In the genomic region with DNA sequence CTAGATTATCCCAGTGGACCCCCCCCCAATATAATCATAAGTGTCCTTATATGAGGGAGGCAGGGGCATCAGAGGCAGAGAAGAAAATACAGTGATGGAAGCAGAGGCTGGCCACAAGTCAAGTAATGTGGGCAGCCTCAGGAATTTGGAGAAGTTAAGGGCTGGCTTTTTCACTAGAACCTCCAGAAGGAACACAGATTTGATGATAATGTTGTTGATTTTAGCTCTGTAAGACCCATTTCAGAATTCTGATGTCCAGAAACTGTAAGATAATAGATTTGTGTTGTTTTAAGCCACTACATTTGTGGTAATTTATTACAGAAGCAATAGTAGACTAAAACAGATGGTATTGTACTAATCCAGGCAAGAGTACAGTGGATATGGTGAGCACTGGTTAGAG, we compare ENCODE assay signal across 26 cellular contexts. TPM values are rescaled to one million over a fixed set of nuclear protein-coding genes. Genes with fewer than 3 reads are reported as not detected.
DNase-seq lines count a peak whose midpoint lies in the region; TF ChIP-seq lines count a peak whose summit lies in the region.
"Had no signal": no experiment of that assay in that cellular context is flagged by ENCODE, and none has a peak within 500 bp of the region (broad histone marks: within the 10 kb centered on the region; RNA-seq: fewer than 3 reads in every experiment).

No MANE protein-coding gene starts in this region.

- no peaks in the 10 kb centered on the region for H3K9me2 ChIP-seq in SK-N-SH

- POLR2A ChIA-PET in SK-N-SH (lab: Yijun Ruan, JAX) (no interaction called here), MCF 10A (lab: Yijun Ruan, JAX) (no interaction called here)

- peak overlapping the region; percentile 2 for H3K27ac Mint-ChIP-seq in Calu3 (ENCODE audit: unreplicated experiment)
- peak overlapping the region; percentile 24 for H3K27ac Mint-ChIP-seq in chondrocyte (ENCODE audit: unreplicated experiment)
- peak overlapping the region in 2 of 3 experiments; percentile 27 to 58 for H3K27ac Mint-ChIP-seq in nephron
- H3K27ac Mint-ChIP-seq in MCF 10A (ENCODE audit: low read depth, unreplicated experiment) = no peak overlapping the region
- H3K27ac Mint-ChIP-seq: activated naive CD4-positive, alpha-beta T cell treated with anti-CD3 and anti-CD28 coated beads, Interleukin-2, amount 50 U/mL, for 72 hours; natural killer cell; T-cell had no signal

- 0 out of 4 replicates have a peak overlapping the region, but pooled peaks of 1 of the 2 experiments have one; percentile 4 for H3K27ac ChIP-seq in SK-N-SH (ENCODE audit: low read depth in 2 of 2, low read length in 1 of 2)
- H3K27ac ChIP-seq: parathyroid adenoma had no signal

- H3K9me3 ChIP-seq in SK-N-SH = no peaks in the 10 kb centered on the region
- H3K9me3 ChIP-seq: HAP-1, heart left ventricle had no signal

- H3K27me3 Mint-ChIP-seq in Calu3 (ENCODE audit: unreplicated experiment) (no peaks in the 10 kb centered on the region), chondrocyte (ENCODE audit: low read depth) (no peaks in the 10 kb centered on the region), nephron (ENCODE audit: low read depth) (no peaks in the 10 kb centered on the region), MCF 10A (ENCODE audit: insufficient read depth, unreplicated experiment) (no peaks in the 10 kb centered on the region)
- H3K27me3 Mint-ChIP-seq: T-cell had no signal

- TF ChIP-seq EP300 in SK-N-SH (IDR thresholded peaks at IDR 0.05; ENCODE audit: borderline replicate concordance in 1 of 2, low read depth in 1 of 2, low read length in 1 of 2) = no peak

- no peaks in the 10 kb centered on the region for H3K27me3 ChIP-seq in SK-N-SH (ENCODE audit: insufficient read depth)
- H3K27me3 ChIP-seq: heart left ventricle had no signal

- no peak overlapping the region for H3K4me3 ChIP-seq in SK-N-SH (ENCODE audit: low read depth in 2 of 2, low read length in 1 of 2)
- H3K4me3 ChIP-seq: HAP-1, heart left ventricle had no signal

- H3K4me2 ChIP-seq in SK-N-SH = no peak overlapping the region

- TF ChIP-seq CTCF in Calu3 (IDR thresholded peaks at IDR 0.05; ENCODE audit: unreplicated experiment) = no peak
- TF ChIP-seq CTCF in SK-N-SH (IDR thresholded peaks at IDR 0.05) = no peak
- no peak for TF ChIP-seq CTCF in chondrocyte (IDR thresholded peaks at IDR 0.05)
- TF ChIP-seq CTCF in nephron (IDR thresholded peaks at IDR 0.05; ENCODE audit: unreplicated experiment in 3 of 3) = no peak
- TF ChIP-seq CTCF in MCF 10A (IDR thresholded peaks at IDR 0.05; ENCODE audit: unreplicated experiment) = no peak

- peaks cover 11 to 67% of the 10 kb centered on the region in 2 experiments for H3K36me3 ChIP-seq in SK-N-SH (replicated peaks in 1 of 2; ENCODE audit: control insufficient read depth in 1 of 2, insufficient read depth in 2 of 2, low read length in 1 of 2)

- H3F3A ChIP-seq in SK-N-SH (replicated peaks; ENCODE audit: insufficient read depth) = peaks cover 4% of the 10 kb centered on the region

- TF ChIP-seq RAD21 in SK-N-SH (IDR thresholded peaks at IDR 0.05; ENCODE audit: low read length) = no peak

- H4K20me1 ChIP-seq in SK-N-SH (ENCODE audit: insufficient read depth) = peaks cover 16% of the 10 kb centered on the region

- H3K9me3 Mint-ChIP-seq in Calu3 (ENCODE audit: low read depth, unreplicated experiment) (no peaks in the 10 kb centered on the region), chondrocyte (ENCODE audit: low read depth) (no peaks in the 10 kb centered on the region), nephron (no peaks in the 10 kb centered on the region), MCF 10A (ENCODE audit: unreplicated experiment) (no peaks in the 10 kb centered on the region)
- H3K9me3 Mint-ChIP-seq: activated naive CD4-positive, alpha-beta T cell treated with anti-CD3 and anti-CD28 coated beads, Interleukin-2, amount 50 U/mL, for 72 hours; T-cell had no signal

- no peaks in the 10 kb centered on the region for H3K4me1 ChIP-seq in SK-N-SH (ENCODE audit: control insufficient read depth in 1 of 2, insufficient read depth in 2 of 2, low read depth in 1 of 2, low read length in 1 of 2)
- H3K4me1 ChIP-seq: HAP-1, parathyroid adenoma had no signal

- no peak overlapping the region for H2AFZ ChIP-seq in SK-N-SH (ENCODE audit: low read depth)
- H2AFZ ChIP-seq: parathyroid adenoma had no signal

- intact Hi-C loops in Calu3 (cut with micrococcal nuclease; ENCODE audit: unreplicated experiment) (loop anchor here (10.0 kb wide), 1 partner anchor 127 kb away; no protein-coding TSS in a partner anchor), MCF 10A (cut with micrococcal nuclease) (no loop called here)

- H3K79me2 ChIP-seq in SK-N-SH (ENCODE audit: insufficient read depth) = peaks cover 18% of the 10 kb centered on the region

- DNase-seq in Calu3 = no peak
- DNase-seq in SK-N-SH = no peak
- no peak for DNase-seq in chondrocyte (ENCODE audit: low spot score)
- no peak for DNase-seq in COLO668 (lab: John Stamatoyannopoulos, UW; ENCODE audit: unreplicated experiment)
- no peak for DNase-seq in activated T-cell treated with anti-CD3 and anti-CD28 coated beads for 4 hours
- no peak for DNase-seq in MCF 10A (ENCODE audit: unreplicated experiment)
- DNase-seq in NCI-H146 treated with DMSO at 0.1 percent for 48 hours (lab: John Stamatoyannopoulos, UW; ENCODE audit: unreplicated experiment) = no peak
- DNase-seq: ACHN; dermis blood vessel endothelial cell; DMS153; GDM1; heart left ventricle; KG1; MV-4-11; natural killer cell; NCI-H187; SIG-M5; stimulated activated CD8-positive, alpha-beta memory T cell treated with anti-CD3 and anti-CD28 coated beads, Interleukin-4, amount 100 ng/mL, for 48 hours; substantia nigra; T-cell had no signal

- peaks cover 53% of the 10 kb centered on the region for H3K36me3 Mint-ChIP-seq in Calu3 (ENCODE audit: insufficient read depth, unreplicated experiment)
- peaks cover 24% of the 10 kb centered on the region for H3K36me3 Mint-ChIP-seq in chondrocyte (ENCODE audit: low read depth)
- H3K36me3 Mint-ChIP-seq in nephron (ENCODE audit: low read depth) = peaks cover 73% of the 10 kb centered on the region
- peaks cover 84% of the 10 kb centered on the region for H3K36me3 Mint-ChIP-seq in MCF 10A (ENCODE audit: insufficient read depth, unreplicated experiment)
- H3K36me3 Mint-ChIP-seq: activated naive CD4-positive, alpha-beta T cell treated with anti-CD3 and anti-CD28 coated beads, Interleukin-2, amount 50 U/mL, for 72 hours had no signal

- H3K9ac ChIP-seq in SK-N-SH = no peak overlapping the region
- H3K9ac ChIP-seq: parathyroid adenoma had no signal

- no peaks in the 10 kb centered on the region for H3K4me1 Mint-ChIP-seq in Calu3 (ENCODE audit: low read depth, unreplicated experiment)
- peaks cover 21% of the 10 kb centered on the region for H3K4me1 Mint-ChIP-seq in chondrocyte (ENCODE audit: low read depth)
- no peaks in the 10 kb centered on the region for H3K4me1 Mint-ChIP-seq in nephron
- peaks cover 4% of the 10 kb centered on the region for H3K4me1 Mint-ChIP-seq in MCF 10A (ENCODE audit: insufficient read depth, unreplicated experiment)
- H3K4me1 Mint-ChIP-seq: T-cell had no signal

- BruUV-seq in Calu3 (replicated peaks; lab: Mats Ljungman, UMichigan) (no TSS peak), MCF 10A (replicated peaks; lab: Mats Ljungman, UMichigan) (no TSS peak)

- CTCF ChIA-PET in Calu3 (lab: Charles Lee) (no interaction called here), SK-N-SH (lab: Yijun Ruan, JAX) (no interaction called here), MCF 10A (lab: Yijun Ruan, JAX) (interaction anchor here (0.7 kb wide), 1 partner anchor 348 kb away, joined by 3 read pairs; no protein-coding TSS in a partner anchor)

- no peak overlapping the region for H3K4me3 Mint-ChIP-seq in Calu3 (ENCODE audit: low read depth, unreplicated experiment)
- no peak overlapping the region for H3K4me3 Mint-ChIP-seq in chondrocyte (ENCODE audit: unreplicated experiment)
- H3K4me3 Mint-ChIP-seq in nephron = no peak overlapping the region
- no peak overlapping the region for H3K4me3 Mint-ChIP-seq in MCF 10A (ENCODE audit: unreplicated experiment)
- H3K4me3 Mint-ChIP-seq: natural killer cell, T-cell had no signal

TF ChIP-seq in SK-N-SH, 30 proteins besides CTCF, POLR2A, EP300 and RAD21 (continues in another document):
- TF ChIP-seq NFIC (IDR thresholded peaks at IDR 0.05; ENCODE audit: borderline replicate concordance) (no peak), RFX5 (IDR thresholded peaks at IDR 0.05; ENCODE audit: low read length) (no peak), FOSL2 (IDR thresholded peaks at IDR 0.05; ENCODE audit: borderline replicate concordance, low read depth) (no peak), TAF1 (IDR thresholded peaks at IDR 0.05; ENCODE audit: borderline replicate concordance, low read depth, low read length) (no peak), JUND (IDR thresholded peaks at IDR 0.05) (0 out of 2 replicates have a peak, but pooled peaks have one; percentile 4), TCF12 (IDR thresholded peaks at IDR 0.05) (peak; percentile 59; the same call in 1 of the 2 replicates), GATA2 (CRISPR knock-in tag; IDR thresholded peaks at IDR 0.05) (no peak)
- TF ChIP-seq, protein P1, sequence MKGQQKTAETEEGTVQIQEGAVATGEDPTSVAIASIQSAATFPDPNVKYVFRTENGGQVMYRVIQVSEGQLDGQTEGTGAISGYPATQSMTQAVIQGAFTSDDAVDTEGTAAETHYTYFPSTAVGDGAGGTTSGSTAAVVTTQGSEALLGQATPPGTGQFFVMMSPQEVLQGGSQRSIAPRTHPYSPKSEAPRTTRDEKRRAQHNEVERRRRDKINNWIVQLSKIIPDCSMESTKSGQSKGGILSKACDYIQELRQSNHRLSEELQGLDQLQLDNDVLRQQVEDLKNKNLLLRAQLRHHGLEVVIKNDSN (IDR thresholded peaks at IDR 0.05; ENCODE audit: borderline replicate concordance, low read depth) = no peak
- TF ChIP-seq, protein P2, sequence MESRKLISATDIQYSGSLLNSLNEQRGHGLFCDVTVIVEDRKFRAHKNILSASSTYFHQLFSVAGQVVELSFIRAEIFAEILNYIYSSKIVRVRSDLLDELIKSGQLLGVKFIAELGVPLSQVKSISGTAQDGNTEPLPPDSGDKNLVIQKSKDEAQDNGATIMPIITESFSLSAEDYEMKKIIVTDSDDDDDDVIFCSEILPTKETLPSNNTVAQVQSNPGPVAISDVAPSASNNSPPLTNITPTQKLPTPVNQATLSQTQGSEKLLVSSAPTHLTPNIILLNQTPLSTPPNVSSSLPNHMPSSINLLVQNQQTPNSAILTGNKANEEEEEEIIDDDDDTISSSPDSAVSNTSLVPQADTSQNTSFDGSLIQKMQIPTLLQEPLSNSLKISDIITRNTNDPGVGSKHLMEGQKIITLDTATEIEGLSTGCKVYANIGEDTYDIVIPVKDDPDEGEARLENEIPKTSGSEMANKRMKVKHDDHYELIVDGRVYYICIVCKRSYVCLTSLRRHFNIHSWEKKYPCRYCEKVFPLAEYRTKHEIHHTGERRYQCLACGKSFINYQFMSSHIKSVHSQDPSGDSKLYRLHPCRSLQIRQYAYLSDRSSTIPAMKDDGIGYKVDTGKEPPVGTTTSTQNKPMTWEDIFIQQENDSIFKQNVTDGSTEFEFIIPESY (IDR thresholded peaks at IDR 0.05; ENCODE audit: borderline replicate concordance, low read depth) = no peak

RNA-seq across cellular contexts. Expression of a gene that starts 36.3 kb away (rescaled TPM):
- total RNA-seq in Calu3 (2022) (not detected in 2 replicates), chondrocyte (0.19 TPM in 1 of 3 replicates, not detected in the others), MCF 10A (2022) (not detected in 2 replicates)
- polyA plus RNA-seq in SK-N-SH (2012; rRNA removed) = 0.38 and 0.68 TPM in 2 replicates
- polyA plus RNA-seq in SK-N-SH (2012; cell fraction: cytosol; rRNA removed) = 0.58 TPM in 2 replicates
- polyA plus RNA-seq in SK-N-SH (2012; cell fraction: nucleus; rRNA removed) = 0.29 and 0.50 TPM in 2 replicates
- total RNA-seq: bronchial epithelial cell, HT-29 had no signal
